ENCODE assay signal across 9 cellular contexts in the genomic region with DNA sequence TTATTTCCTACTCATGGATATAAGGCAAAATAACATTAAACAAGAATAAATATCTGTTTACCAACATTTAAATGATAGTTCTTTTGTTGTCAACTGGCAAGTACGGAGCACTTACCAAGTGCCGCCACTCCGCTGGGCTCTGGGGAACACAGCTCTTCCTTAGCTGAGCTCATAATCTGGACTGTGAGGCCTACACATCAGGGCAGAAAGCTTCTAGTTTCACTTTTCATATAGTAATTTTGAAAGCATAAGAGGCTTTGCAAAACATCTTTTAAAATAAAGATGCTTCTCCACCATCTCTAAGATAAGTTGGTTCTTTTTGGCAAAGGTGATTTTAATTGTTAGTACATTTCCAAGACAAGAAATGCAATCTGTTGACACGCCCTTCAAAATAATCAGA.
DNase-seq lines count a peak whose midpoint lies in the region; ATAC-seq, FAIRE-seq and TF ChIP-seq lines count a peak whose summit lies in the region.
"Had no signal": no experiment of that assay in that cellular context is flagged by ENCODE, and none has a peak within 500 bp of the region (broad histone marks: within the 10 kb centered on the region; RNA-seq: fewer than 3 reads in every experiment).

No MANE protein-coding gene starts in this region.

- in situ Hi-C loops in Panc1 (cut with HindIII; ENCODE audit: low pct_unique_long_range_greater_than_20kb, low sequenced_read_pairs) (no loop called here), astrocyte of the spinal cord (cut with HindIII; ENCODE audit: low sequenced_read_pairs) (no loop called here)

- intact Hi-C loops in Panc1 (cut with micrococcal nuclease; ENCODE audit: unreplicated experiment): no loop called here

- H3K27me3 Mint-ChIP-seq in stimulated activated naive B cell treated with anti-CD40 and anti-IgM and Interleukin-4, amounts not matched to agents 10 μg/mL and 1 μg/mL and 100 μg/mL, for 72 hours: no peaks in the 10 kb centered on the region

- TF ChIP-seq CTCF in Panc1 (IDR thresholded peaks at IDR 0.05): no peak
- TF ChIP-seq CTCF in astrocyte of the spinal cord (IDR thresholded peaks at IDR 0.05; ENCODE audit: low read depth, low read length): no peak

- FAIRE-seq in GM12892 (lab: Jason Lieb, UNC): peak; percentile 71

- H3K4me3 ChIP-seq in Panc1 (ENCODE audit: low read depth in 2 of 2, low read length in 2 of 2) (peak overlapping the region; percentile 16 to 40), astrocyte of the spinal cord (ENCODE audit: low read depth, low read length) (no peak overlapping the region), SJCRH30 (no peak overlapping the region)

- no TSS peak for BruUV-seq in Panc1 (replicated peaks; lab: Mats Ljungman, UMichigan)

- no peak for TF ChIP-seq POLR2A in GM12892 (IDR thresholded peaks at IDR 0.05; ENCODE audit: low read depth, low read length)

- H3K9me3 Mint-ChIP-seq in stimulated activated naive B cell treated with anti-CD40 and anti-IgM and Interleukin-4, amounts not matched to agents 10 μg/mL and 1 μg/mL and 100 μg/mL, for 72 hours: no peaks in the 10 kb centered on the region

- CTCF ChIA-PET in Panc1 (lab: Charles Lee): interaction anchor here (0.6 to 0.7 kb wide), 2 partner anchors 128 to 161 kb away, joined by 3 read pairs; no protein-coding TSS in a partner anchor

- H3K36me3 ChIP-seq in Panc1 (ENCODE audit: control insufficient read depth, insufficient read depth, low read length): no peaks in the 10 kb centered on the region
- H3K36me3 ChIP-seq in SJCRH30: no peaks in the 10 kb centered on the region

- H3K27ac ChIP-seq in Panc1 (ENCODE audit: low read length) (peak overlapping the region; percentile 86), SJCRH30 (no peak overlapping the region)
- H3K27ac ChIP-seq: VCaP had no signal

- peak; percentile 83 for ATAC-seq in Panc1
- peak; percentile 63 for ATAC-seq in left lobe of liver
- ATAC-seq in stimulated activated naive B cell treated with anti-CD40 and anti-IgM and Interleukin-4, amounts not matched to agents 10 μg/mL and 1 μg/mL and 100 μg/mL, for 72 hours (replicated peaks): peak; percentile 76 to 85

- H3K4me3 Mint-ChIP-seq in stimulated activated naive B cell treated with anti-CD40 and anti-IgM and Interleukin-4, amounts not matched to agents 10 μg/mL and 1 μg/mL and 100 μg/mL, for 72 hours: peak overlapping the region; percentile 83 to 84

- peaks cover 53% of the 10 kb centered on the region for H3K4me1 ChIP-seq in Panc1 (ENCODE audit: control insufficient read depth, insufficient read depth, low read length)
- H3K4me1 ChIP-seq in SJCRH30: peaks cover 19% of the 10 kb centered on the region

- H3K27ac Mint-ChIP-seq in stimulated activated naive B cell treated with anti-CD40 and anti-IgM and Interleukin-4, amounts not matched to agents 10 μg/mL and 1 μg/mL and 100 μg/mL, for 72 hours: peak overlapping the region; percentile 91

- DNase-seq in GM12892 (ENCODE audit: insufficient read length) (no peak), GOT3 (lab: John Stamatoyannopoulos, UW) (peak; percentile 67), Panc1 (ENCODE audit: low read depth, low spot score) (no peak), astrocyte of the spinal cord (ENCODE audit: low read depth, low spot score) (peak; percentile 58), left lobe of liver (ENCODE audit: low spot score) (no peak), cerebellum (ENCODE audit: low spot score) (no peak), SJCRH30 (no peak)
- peak; percentile 17 for DNase-seq in stimulated activated naive B cell treated with anti-CD40 and anti-IgM and Interleukin-4, amounts not matched to agents 10 μg/mL and 1 μg/mL and 100 μg/mL, for 72 hours

- H3K9me3 ChIP-seq in Panc1 (ENCODE audit: control insufficient read depth, insufficient read depth, low read depth, low read length): no peaks in the 10 kb centered on the region
- H3K9me3 ChIP-seq in SJCRH30 (replicated peaks): no peaks in the 10 kb centered on the region

- POLR2A ChIA-PET in Panc1 (lab: Charles Lee): interaction anchor here (0.6 kb wide), 2 partner anchors 45 to 179 kb away, joined by 5 to 6 read pairs; no protein-coding TSS in a partner anchor

- H3K4me1 Mint-ChIP-seq in stimulated activated naive B cell treated with anti-CD40 and anti-IgM and Interleukin-4, amounts not matched to agents 10 μg/mL and 1 μg/mL and 100 μg/mL, for 72 hours: peaks cover 20 to 47% of the 10 kb centered on the region in 2 donors

- H3K27me3 ChIP-seq in Panc1 (ENCODE audit: control insufficient read depth, insufficient read depth, low read length) (no peaks in the 10 kb centered on the region), SJCRH30 (no peaks in the 10 kb centered on the region)

- H3K36me3 Mint-ChIP-seq in stimulated activated naive B cell treated with anti-CD40 and anti-IgM and Interleukin-4, amounts not matched to agents 10 μg/mL and 1 μg/mL and 100 μg/mL, for 72 hours: no peaks in the 10 kb centered on the region

Comparison
In these comparisons a context has a peak if more than half of its experiments do, and no peak if none do; other contexts are left out.
1. DNase-seq: peak in GOT3 (single experiment), astrocyte of the spinal cord (single experiment) and stimulated activated naive B cell treated with anti-CD40 and anti-IgM and Interleukin-4, amounts not matched to agents 10 μg/mL and 1 μg/mL and 100 μg/mL, for 72 hours (single experiment); none in GM12892 (single experiment), Panc1 (single experiment), left lobe of liver (single experiment), cerebellum (single experiment) and SJCRH30 (0 of 2).
2. H3K4me3 ChIP-seq: peak in Panc1 (2 of 2); none in astrocyte of the spinal cord (single experiment) and SJCRH30 (single experiment).
3. Peak in every context shown above with its lines, with median percentiles within 50 percentile points of each other: ATAC-seq.